ENCODE assay signal across 24 cellular contexts in the genomic region with DNA sequence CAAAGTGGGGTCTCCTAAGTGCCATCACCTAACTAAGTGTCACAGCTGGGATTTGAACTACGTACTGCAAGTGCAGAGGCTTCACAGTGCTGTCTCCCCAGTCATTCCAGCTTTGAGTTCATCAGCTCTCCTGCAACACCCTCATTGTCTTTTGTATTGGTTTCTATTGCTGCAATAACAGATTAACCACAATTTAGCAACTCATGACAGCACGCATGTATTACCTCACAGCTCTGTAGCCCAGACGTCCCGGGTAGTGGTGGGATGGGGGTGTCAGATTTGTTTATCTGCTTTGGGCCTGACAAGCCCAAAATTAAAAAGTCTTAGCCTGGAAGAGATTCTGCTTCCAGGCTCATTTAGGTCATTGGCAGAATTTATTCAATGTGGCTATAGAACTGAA.
"Had no signal": no experiment of that assay in that cellular context is flagged by ENCODE, and none has a peak within 500 bp of the region (broad histone marks: within the 10 kb centered on the region; RNA-seq: fewer than 3 reads in every experiment).

No MANE protein-coding gene starts in this region.

- H3K9me3 ChIP-seq: esophagus muscularis mucosa had no signal

- H3K27me3 ChIP-seq: brain microvascular endothelial cell, esophagus muscularis mucosa, hepatocyte had no signal

- H3K27ac ChIP-seq: brain microvascular endothelial cell, esophagus muscularis mucosa, hepatocyte, parathyroid adenoma had no signal

- ATAC-seq: activated CD4-positive, CD25-positive, alpha-beta regulatory T cell treated with anti-CD3 and anti-CD28 coated beads, Interleukin-2, amount 50 U/mL, for 24 hours; activated naive CD4-positive, alpha-beta T cell treated with anti-CD3 and anti-CD28 coated beads, Interleukin-2, amount 50 U/mL, for 72 hours; activated T-helper 17 cell treated with anti-CD3 and anti-CD28 coated beads, Interleukin-2, amount 50 U/mL, for 72 hours; left ventricle myocardium superior; right cardiac atrium had no signal

- H3K9me3 Mint-ChIP-seq: activated CD4-positive, alpha-beta T cell treated with anti-CD3 and anti-CD28 coated beads, Interleukin-2, amount 10 ng/mL, durations not matched to agents 7 days and 5 days; activated naive CD4-positive, alpha-beta T cell treated with anti-CD3 and anti-CD28 coated beads, Interleukin-2, amount 50 U/mL, for 72 hours; activated T-cell treated with anti-CD3 and anti-CD28 coated beads, Interleukin-2, amount 50 U/mL, for 24 hours; mesothelial cell of epicardium; nephron; T-helper 1 cell treated with Interleukin-12 subunit alpha and Interleukin-12 subunit beta and Interleukin-4 antibody, amounts not matched to agents 30 μg/mL and 1 μg/mL, for 36 hours had no signal

- H3K36me3 ChIP-seq: brain microvascular endothelial cell, esophagus muscularis mucosa had no signal

- H3K4me1 Mint-ChIP-seq: activated CD4-positive, alpha-beta T cell treated with anti-CD3 and anti-CD28 coated beads, Interleukin-2, amount 10 ng/mL, durations not matched to agents 7 days and 5 days; activated T-helper 17 cell treated with anti-CD3 and anti-CD28 coated beads, Interleukin-2, amount 50 U/mL, for 72 hours had no signal

- DNase-seq: activated CD4-positive, alpha-beta T cell treated with anti-CD3 and anti-CD28 coated beads, Interleukin-2, amount 10 ng/mL, durations not matched to agents 7 days and 5 days; activated CD8-positive, alpha-beta memory T cell treated with anti-CD3 and anti-CD28 coated beads for 24 hours; activated CD8-positive, alpha-beta memory T cell treated with anti-CD3 and anti-CD28 coated beads, Interleukin-2, amount 50 U/mL, for 4 hours; activated T-cell treated with anti-CD3 and anti-CD28 coated beads, Interleukin-2, amount 50 U/mL, for 24 hours; aorta; brain microvascular endothelial cell; central memory CD4-positive, alpha-beta T cell; effector memory CD4-positive, alpha-beta T cell; glutamatergic neuron; kidney glomerular epithelial cell; left ventricle myocardium superior; mammary epithelial cell; right cardiac atrium; stimulated activated CD4-positive, alpha-beta T cell treated with anti-CD3 and anti-CD28 coated beads, Interleukin-4, amount 100 ng/mL, for 24 hours; stimulated activated naive CD4-positive, alpha-beta T cell treated with Interleukin-2 at 50 U/mL for 16 hours had no signal

- H3K4me3 Mint-ChIP-seq: activated CD4-positive, alpha-beta T cell treated with anti-CD3 and anti-CD28 coated beads, Interleukin-2, amount 10 ng/mL, durations not matched to agents 7 days and 5 days; activated T-cell treated with anti-CD3 and anti-CD28 coated beads, Interleukin-2, amount 50 U/mL, for 24 hours; activated T-helper 17 cell treated with anti-CD3 and anti-CD28 coated beads, Interleukin-2, amount 50 U/mL, for 72 hours; mesothelial cell of epicardium; nephron; T-helper 1 cell treated with Interleukin-12 subunit alpha and Interleukin-12 subunit beta and Interleukin-4 antibody, amounts not matched to agents 30 μg/mL and 1 μg/mL, for 36 hours had no signal

- H3K4me1 ChIP-seq: esophagus muscularis mucosa, parathyroid adenoma had no signal

- H3K4me3 ChIP-seq: esophagus muscularis mucosa, hepatocyte had no signal

- H3K27ac Mint-ChIP-seq: activated CD4-positive, alpha-beta T cell treated with anti-CD3 and anti-CD28 coated beads, Interleukin-2, amount 10 ng/mL, durations not matched to agents 7 days and 5 days; activated naive CD4-positive, alpha-beta T cell treated with anti-CD3 and anti-CD28 coated beads, Interleukin-2, amount 50 U/mL, for 72 hours; activated T-cell treated with anti-CD3 and anti-CD28 coated beads, Interleukin-2, amount 50 U/mL, for 24 hours; activated T-helper 17 cell treated with anti-CD3 and anti-CD28 coated beads, Interleukin-2, amount 50 U/mL, for 72 hours; mesothelial cell of epicardium; nephron; T-helper 1 cell treated with Interleukin-12 subunit alpha and Interleukin-12 subunit beta and Interleukin-4 antibody, amounts not matched to agents 30 μg/mL and 1 μg/mL, for 36 hours had no signal

- H3K36me3 Mint-ChIP-seq: activated naive CD4-positive, alpha-beta T cell treated with anti-CD3 and anti-CD28 coated beads, Interleukin-2, amount 50 U/mL, for 72 hours; mesothelial cell of epicardium had no signal

- H3K27me3 Mint-ChIP-seq: activated CD4-positive, alpha-beta T cell treated with anti-CD3 and anti-CD28 coated beads, Interleukin-2, amount 10 ng/mL, durations not matched to agents 7 days and 5 days; activated T-cell treated with anti-CD3 and anti-CD28 coated beads, Interleukin-2, amount 50 U/mL, for 24 hours had no signal
